ENCODE assay signal across 18 cellular contexts in genomic region chr19:32196690-32197420, GRCh38.
"Had no signal": no experiment of that assay in that cellular context is flagged by ENCODE, and none has a peak within 500 bp of the region (broad histone marks: within the 10 kb centered on the region; RNA-seq: fewer than 3 reads in every experiment).

No MANE protein-coding gene starts in this region.

- H3K9me3 ChIP-seq: mucosa of descending colon, ovary, tibial artery, upper lobe of right lung had no signal

- H2AFZ ChIP-seq: hepatocyte had no signal

- H3K27ac Mint-ChIP-seq: effector memory CD8-positive, alpha-beta T cell; naive thymus-derived CD8-positive, alpha-beta T cell; progenitor cell of endocrine pancreas; stimulated activated effector memory CD8-positive, alpha-beta T cell treated with anti-CD3 and anti-CD28 coated beads, Interleukin-12 subunit alpha, Interleukin-12 subunit beta, amount 100 ng/mL, for 72 hours; stimulated activated naive CD8-positive, alpha-beta T cell treated with anti-CD3 and anti-CD28 coated beads, Interleukin-15, Interleukin-2, amounts not matched to agents 100 ng/mL and 50 ng/mL, for 24 hours had no signal

- H3K4me3 Mint-ChIP-seq: central memory CD8-positive, alpha-beta T cell; effector memory CD8-positive, alpha-beta T cell; naive thymus-derived CD8-positive, alpha-beta T cell; stimulated activated effector memory CD8-positive, alpha-beta T cell treated with anti-CD3 and anti-CD28 coated beads, Interleukin-12 subunit alpha, Interleukin-12 subunit beta, amount 100 ng/mL, for 72 hours; stimulated activated naive CD8-positive, alpha-beta T cell treated with anti-CD3 and anti-CD28 coated beads, Interleukin-15, Interleukin-2, amounts not matched to agents 100 ng/mL and 50 ng/mL, for 24 hours had no signal

- DNase-seq: effector memory CD8-positive, alpha-beta T cell; foreskin keratinocyte; left colon; mammary epithelial cell; mucosa of descending colon; naive thymus-derived CD8-positive, alpha-beta T cell; ovary; right cardiac atrium; stimulated activated CD4-positive, alpha-beta T cell treated with anti-CD3 and anti-CD28 coated beads, Interleukin-4, amount 100 ng/mL, for 1 hour; stimulated activated CD8-positive, alpha-beta memory T cell treated with anti-CD3 and anti-CD28 coated beads, Interleukin-4, amount 100 ng/mL, for 48 hours; upper lobe of right lung had no signal

- ATAC-seq: effector memory CD8-positive, alpha-beta T cell; foreskin keratinocyte; left colon; mucosa of descending colon; naive thymus-derived CD8-positive, alpha-beta T cell; right cardiac atrium; stimulated activated effector memory CD8-positive, alpha-beta T cell treated with anti-CD3 and anti-CD28 coated beads, Interleukin-12 subunit alpha, Interleukin-12 subunit beta, amount 100 ng/mL, for 72 hours; upper lobe of right lung had no signal

- H3K4me2 ChIP-seq: hepatocyte, smooth muscle cell had no signal

- H3K4me1 ChIP-seq: foreskin keratinocyte, tibial artery, upper lobe of right lung had no signal

- H3K9me3 Mint-ChIP-seq: central memory CD8-positive, alpha-beta T cell; effector memory CD8-positive, alpha-beta T cell; stimulated activated effector memory CD8-positive, alpha-beta T cell treated with anti-CD3 and anti-CD28 coated beads, Interleukin-12 subunit alpha, Interleukin-12 subunit beta, amount 100 ng/mL, for 72 hours; stimulated activated naive CD8-positive, alpha-beta T cell treated with anti-CD3 and anti-CD28 coated beads, Interleukin-15, Interleukin-2, amounts not matched to agents 100 ng/mL and 50 ng/mL, for 24 hours had no signal

- H3K36me3 ChIP-seq: ovary, tibial artery, upper lobe of right lung had no signal

- H3K27me3 Mint-ChIP-seq: stimulated activated naive CD8-positive, alpha-beta T cell treated with anti-CD3 and anti-CD28 coated beads, Interleukin-15, Interleukin-2, amounts not matched to agents 100 ng/mL and 50 ng/mL, for 24 hours had no signal

- H3K36me3 Mint-ChIP-seq: naive thymus-derived CD8-positive, alpha-beta T cell; stimulated activated effector memory CD8-positive, alpha-beta T cell treated with anti-CD3 and anti-CD28 coated beads, Interleukin-12 subunit alpha, Interleukin-12 subunit beta, amount 100 ng/mL, for 72 hours had no signal

- H3K4me3 ChIP-seq: hepatocyte, mucosa of descending colon, ovary, smooth muscle cell, tibial artery, upper lobe of right lung had no signal

- H3K27ac ChIP-seq: foreskin keratinocyte, hepatocyte, ovary, tibial artery, upper lobe of right lung had no signal

- H3K27me3 ChIP-seq: foreskin keratinocyte, hepatocyte, ovary, tibial artery, upper lobe of right lung had no signal

- H3K79me2 ChIP-seq: hepatocyte had no signal
